ENCODE assay signal across 1 cellular context in the genomic region with DNA sequence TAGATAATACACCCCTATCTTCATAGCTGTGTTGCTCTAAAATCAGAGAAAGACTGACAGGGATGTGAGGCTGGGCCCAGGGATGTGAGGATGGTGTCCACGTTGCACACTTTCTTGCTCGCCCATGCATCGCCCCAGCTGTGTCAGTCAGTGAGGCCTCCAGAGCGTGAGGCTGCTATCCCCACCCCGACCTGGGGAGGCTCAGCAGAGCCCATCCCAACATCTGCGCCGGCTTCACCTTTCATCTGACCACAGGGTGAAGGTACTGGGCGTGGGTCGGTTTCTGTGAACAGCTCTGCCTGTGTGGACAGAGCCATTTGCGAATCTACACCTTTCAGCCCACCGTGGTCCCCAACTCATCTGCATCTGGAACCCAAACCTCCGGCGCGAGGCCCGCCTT.
TF ChIP-seq lines count a peak whose summit lies in the region.

No MANE protein-coding gene starts in this region.

TF ChIP-seq in HepG2, 621 proteins besides CTCF, POLR2A, EP300 and RAD21 (continued from another document):
- TF ChIP-seq, protein P1, sequence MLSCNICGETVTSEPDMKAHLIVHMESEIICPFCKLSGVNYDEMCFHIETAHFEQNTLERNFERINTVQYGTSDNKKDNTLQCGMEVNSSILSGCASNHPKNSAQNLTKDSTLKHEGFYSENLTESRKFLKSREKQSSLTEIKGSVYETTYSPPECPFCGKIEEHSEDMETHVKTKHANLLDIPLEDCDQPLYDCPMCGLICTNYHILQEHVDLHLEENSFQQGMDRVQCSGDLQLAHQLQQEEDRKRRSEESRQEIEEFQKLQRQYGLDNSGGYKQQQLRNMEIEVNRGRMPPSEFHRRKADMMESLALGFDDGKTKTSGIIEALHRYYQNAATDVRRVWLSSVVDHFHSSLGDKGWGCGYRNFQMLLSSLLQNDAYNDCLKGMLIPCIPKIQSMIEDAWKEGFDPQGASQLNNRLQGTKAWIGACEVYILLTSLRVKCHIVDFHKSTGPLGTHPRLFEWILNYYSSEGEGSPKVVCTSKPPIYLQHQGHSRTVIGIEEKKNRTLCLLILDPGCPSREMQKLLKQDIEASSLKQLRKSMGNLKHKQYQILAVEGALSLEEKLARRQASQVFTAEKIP (CRISPR knock-in tag; IDR thresholded peaks at IDR 0.05; ENCODE audit: borderline replicate concordance): no peak
